Comparison of ENCODE assay signal across 14 cellular contexts in genomic region chr19:35043906-35044305, GRCh38. TPM values are rescaled to one million over a fixed set of nuclear protein-coding genes. Genes with fewer than 3 reads are reported as not detected.
DNase-seq lines count a peak whose midpoint lies in the region; ATAC-seq, FAIRE-seq and TF ChIP-seq lines count a peak whose summit lies in the region.
"Had no signal": no experiment of that assay in that cellular context is flagged by ENCODE, and none has a peak within 500 bp of the region (broad histone marks: within the 10 kb centered on the region; RNA-seq: fewer than 3 reads in every experiment).

No MANE protein-coding gene starts in this region.

- no peak for DNase-seq in A549 (ENCODE audit: low read depth in 1 of 2, low spot score in 1 of 2)
- DNase-seq in T-helper 17 cell, result no peak
- DNase-seq in endodermal cell, result no peak
- no peak for DNase-seq in neural crest cell (ENCODE audit: low read depth, low spot score)
- no peak for DNase-seq in NCI-H1092 treated with DMSO at 0.1 percent for 48 hours (lab: John Stamatoyannopoulos, UW)
- no peak for DNase-seq in activated effector memory CD4-positive, alpha-beta T cell treated with anti-CD3 and anti-CD28 coated beads, Interleukin-2, amount 50 U/mL, for 16 hours
- DNase-seq in activated naive CD4-positive, alpha-beta T cell (lab: John Stamatoyannopoulos, UW), result no peak
- DNase-seq: SHP77 had no signal

- TF ChIP-seq EP300 in A549 (IDR thresholded peaks at IDR 0.05), result no peak

- H3K4me1 Mint-ChIP-seq in T-helper 17 cell (peaks cover 30% of the 10 kb centered on the region), endodermal cell (peaks cover 35% of the 10 kb centered on the region), neural crest cell (peaks cover 28% of the 10 kb centered on the region)

- H3K27me3 Mint-ChIP-seq in T-helper 17 cell (peaks cover 11% of the 10 kb centered on the region), endodermal cell (ENCODE audit: insufficient read depth) (no peaks in the 10 kb centered on the region), neural crest cell (ENCODE audit: low read depth) (no peaks in the 10 kb centered on the region)

- no peaks in the 10 kb centered on the region for H3K9me3 ChIP-seq in A549
- H3K9me3 ChIP-seq in T-helper 17 cell (ENCODE audit: control insufficient read depth, low read length, poor library complexity, severe bottlenecking), result no peaks in the 10 kb centered on the region
- no peaks in the 10 kb centered on the region for H3K9me3 ChIP-seq in endodermal cell (ENCODE audit: control insufficient read depth, low read length)
- H3K9me3 ChIP-seq: left lung, neutrophil, uterus had no signal

- CTCF ChIA-PET in A549 (lab: Yijun Ruan, JAX), result interaction anchor here (0.6 to 16.2 kb wide), 55 partner anchors 12 to 550 kb away, joined by 3 to 374 read pairs (median 8); partner anchors contain the start of genes FXYD1, FXYD5, GRAMD1A and LGI4

- H3K27ac ChIP-seq in A549, result no peak overlapping the region
- no peak overlapping the region for H3K27ac ChIP-seq in endodermal cell (ENCODE audit: low read depth, low read length)
- H3K27ac ChIP-seq: left lung, neutrophil, uterus had no signal

- no peak overlapping the region for H3K9ac ChIP-seq in endodermal cell (ENCODE audit: extremely low read depth, low read length, poor library complexity, severe bottlenecking)

- H3K9me3 Mint-ChIP-seq in endodermal cell (no peaks in the 10 kb centered on the region), neural crest cell (no peaks in the 10 kb centered on the region)

- H3K4me3 Mint-ChIP-seq in T-helper 17 cell (no peak overlapping the region), endodermal cell (no peak overlapping the region), neural crest cell (no peak overlapping the region)

- no peaks in the 10 kb centered on the region for H3K27me3 ChIP-seq in endodermal cell (ENCODE audit: control insufficient read depth, insufficient read depth, low read length, poor library complexity, severe bottlenecking)
- H3K27me3 ChIP-seq: uterus had no signal

- TF ChIP-seq CTCF in A549 (IDR thresholded peaks at IDR 0.05) (no peak), endodermal cell (conservative IDR thresholded peaks at IDR 0.05) (no peak), neural crest cell (conservative IDR thresholded peaks at IDR 0.05) (no peak)

- no peak for TF ChIP-seq POLR2A in A549 (IDR thresholded peaks at IDR 0.05; ENCODE audit: low read length)

- H3K4me3 ChIP-seq in A549 (no peak overlapping the region), endodermal cell (ENCODE audit: low read length) (no peak overlapping the region)
- H3K4me3 ChIP-seq: left lung, uterus had no signal

- H3K36me3 Mint-ChIP-seq in T-helper 17 cell (ENCODE audit: low read depth) (no peaks in the 10 kb centered on the region), endodermal cell (ENCODE audit: low read depth) (peaks cover 2% of the 10 kb centered on the region), neural crest cell (ENCODE audit: low read depth) (no peaks in the 10 kb centered on the region)

- no peak for TF ChIP-seq RAD21 in A549 (conservative IDR thresholded peaks at IDR 0.05 in 1 of 2, IDR thresholded peaks at IDR 0.05 in 1 of 2)

- no peak overlapping the region for H3K4me2 ChIP-seq in A549

- no peaks in the 10 kb centered on the region for H3K36me3 ChIP-seq in endodermal cell (ENCODE audit: control insufficient read depth, insufficient read depth, low read length)
- H3K36me3 ChIP-seq: left lung, neutrophil, uterus had no signal

- peak overlapping the region; percentile 66 for H3K27ac Mint-ChIP-seq in T-helper 17 cell
- H3K27ac Mint-ChIP-seq in endodermal cell, result peak overlapping the region; percentile 33
- peak overlapping the region; percentile 70 for H3K27ac Mint-ChIP-seq in neural crest cell (ENCODE audit: unreplicated experiment)

- POLR2A ChIA-PET in A549 (lab: Yijun Ruan, JAX), result interaction anchor here (0.6 to 1.0 kb wide), 2 partner anchors 44 to 778 kb away, joined by 4 to 5 read pairs; partner anchors contain the start of gene GRAMD1A

- WGBS in A549 (ENCODE audit: missing lambda C conversion rate), result 68% methylated on average over 14 of the region's 14 CpGs
- WGBS in endodermal cell (ENCODE audit: insufficient coverage in 1 of 2, insufficient read length in 1 of 2), 2 experiments, result 90 to 94% methylated on average over 10 to 14 of the region's 14 CpGs

- no peak for FAIRE-seq in A549 (lab: Jason Lieb, UNC)

- H3K4me1 ChIP-seq in A549 (peaks cover 24% of the 10 kb centered on the region), endodermal cell (ENCODE audit: control insufficient read depth, insufficient read depth, low read length) (no peaks in the 10 kb centered on the region)

- ATAC-seq in A549, result peak; percentile 5; a peak in 4 of 6 replicates
- ATAC-seq in T-helper 17 cell, result no peak
- no peak for ATAC-seq in HG02885 (IDR thresholded peaks at IDR 0.05; ENCODE audit: poor library complexity, unreplicated experiment)
- ATAC-seq: left lung had no signal

TF ChIP-seq in A549, 52 proteins besides CTCF, POLR2A, EP300 and RAD21:
- no peak for TF ChIP-seq KDM1A (IDR thresholded peaks at IDR 0.05; ENCODE audit: low read depth)
- no peak for TF ChIP-seq MAZ (IDR thresholded peaks at IDR 0.05; ENCODE audit: borderline replicate concordance, low read depth, low read length)
- no peak for TF ChIP-seq E2F6 (IDR thresholded peaks at IDR 0.05; ENCODE audit: borderline replicate concordance, low read depth)
- TF ChIP-seq ELK1 (IDR thresholded peaks at IDR 0.05; ENCODE audit: low read depth, low read length), result no peak

RNA-seq across cellular contexts. Expression of gene HPN, which starts 2.4 kb away (rescaled TPM):
- polyA plus RNA-seq in A549 (2011; rRNA removed) (0.08 and 0.09 TPM in 2 replicates), A549 (2017; fragmentation: RNase III; extraction: RNeasy Plus Mini Kit Qiagen cat#74134 plus additional on column Dnase treatment) (0.04 to 0.12 TPM (median 0.06 TPM) in 3 replicates)
- 0.04 TPM in 2 replicates for polyA plus RNA-seq in A549 (2012; cell fraction: cytosol; rRNA removed)
- 0.47 and 0.66 TPM in 2 replicates for polyA plus RNA-seq in A549 (2012; cell fraction: nucleus; rRNA removed)
- polyA minus RNA-seq in A549 (2011; rRNA and poly(A)+ RNA removed), result not detected in 2 replicates
- total RNA-seq in T-helper 17 cell (under 1 TPM in 1 of 2 donors, not detected in 1; 0.89 TPM), endodermal cell (10 to 100 TPM; 29.0 to 49.6 TPM), neural crest cell (0.26 and 0.27 TPM in 2 replicates)
- polyA plus RNA-seq in endodermal cell (2013, experiment 1 of 2), result 2.7 TPM
- polyA plus RNA-seq in endodermal cell (2013, experiment 2 of 2), result 2.8 TPM
- total RNA-seq: A673 had no signal
- polyA plus RNA-seq: aorta had no signal

RNA-seq across cellular contexts. Expression of gene SCN1B, which starts 13.6 kb away (rescaled TPM):
- polyA plus RNA-seq in A549 (2011; rRNA removed) (11.0 and 12.8 TPM in 2 replicates), A549 (2017; fragmentation: RNase III; extraction: RNeasy Plus Mini Kit Qiagen cat#74134 plus additional on column Dnase treatment) (10.3 to 11.4 TPM (median 11.3 TPM) in 3 replicates)
- polyA plus RNA-seq in A549 (2012; cell fraction: cytosol; rRNA removed), result 14.1 and 15.1 TPM in 2 replicates
- 21.3 and 22.5 TPM in 2 replicates for polyA plus RNA-seq in A549 (2012; cell fraction: nucleus; rRNA removed)
- 7.9 and 12.7 TPM in 2 replicates for polyA minus RNA-seq in A549 (2011; rRNA and poly(A)+ RNA removed)
- total RNA-seq in T-helper 17 cell (1 to 10 TPM; 1.9 to 6.2 TPM), endodermal cell (1 to 10 TPM; 1.4 to 1.5 TPM), neural crest cell (1.7 and 1.9 TPM in 2 replicates)
- polyA plus RNA-seq in endodermal cell (2013, experiment 1 of 2), result 1.7 TPM
- polyA plus RNA-seq in endodermal cell (2013, experiment 2 of 2), result 2.5 TPM

RNA-seq across cellular contexts. Expression of gene GRAMD1A, which starts 43.8 kb away (rescaled TPM):
- polyA plus RNA-seq in A549 (2011; rRNA removed), result 184 and 221 TPM in 2 replicates
- polyA plus RNA-seq in A549 (2012; cell fraction: cytosol; rRNA removed), result 170 and 209 TPM in 2 replicates
- 411 and 413 TPM in 2 replicates for polyA plus RNA-seq in A549 (2012; cell fraction: nucleus; rRNA removed)
- polyA plus RNA-seq in A549 (2017; fragmentation: RNase III; extraction: RNeasy Plus Mini Kit Qiagen cat#74134 plus additional on column Dnase treatment), result 104 to 131 TPM (median 128 TPM) in 3 replicates
- 237 and 239 TPM in 2 replicates for polyA minus RNA-seq in A549 (2011; rRNA and poly(A)+ RNA removed)
- 100 to 1,000 TPM; 153 to 162 TPM for total RNA-seq in T-helper 17 cell
- total RNA-seq in endodermal cell, result 100 to 1,000 TPM; 115 to 137 TPM
- 101 TPM for polyA plus RNA-seq in endodermal cell (2013, experiment 1 of 2)
- polyA plus RNA-seq in endodermal cell (2013, experiment 2 of 2), result 87.3 TPM
- total RNA-seq in neural crest cell, result 100 and 103 TPM in 2 replicates

Comparison
In these comparisons a context has a peak if more than half of its experiments do, and no peak if none do; other contexts are left out.
1. ATAC-seq: peak in A549 (2 of 2); none in T-helper 17 cell (single experiment) and HG02885 (single experiment).
2. RNA of gene HPN, which starts 2.4 kb away (total RNA-seq): 29.0 to 49.6 TPM in endodermal cell; 0.89 TPM in T-helper 17 cell and 0.26 to 0.27 TPM in neural crest cell; every median in the first group is over 10 times any median in the second.
3. Peak in every context shown above with its lines, with median percentiles within 50 percentile points of each other: H3K27ac Mint-ChIP-seq.